16 cellular contexts compared by ENCODE assay signal in genomic region chr9:22040760-22041159, GRCh38. TPM values are rescaled to one million over a fixed set of nuclear protein-coding genes. Genes with fewer than 3 reads are reported as not detected.
DNase-seq lines count a peak whose midpoint lies in the region; ATAC-seq, FAIRE-seq and TF ChIP-seq lines count a peak whose summit lies in the region.
"Had no signal": no experiment of that assay in that cellular context is flagged by ENCODE, and none has a peak within 500 bp of the region (broad histone marks: within the 10 kb centered on the region; RNA-seq: fewer than 3 reads in every experiment).

No MANE protein-coding gene starts in this region.

- no peak overlapping the region for H3K4ac ChIP-seq in trophoblast cell (ENCODE audit: low read depth, low read length)

- H3K4me2 ChIP-seq in endothelial cell of umbilical vein (ENCODE audit: insufficient read depth, low read length), result no peak overlapping the region
- no peak overlapping the region for H3K4me2 ChIP-seq in trophoblast cell (ENCODE audit: low read length)

- intact Hi-C loops in endothelial cell of umbilical vein (cut with micrococcal nuclease), result no loop called here

- no peak overlapping the region for H3K27ac Mint-ChIP-seq in nephron progenitor cell
- H3K27ac Mint-ChIP-seq: activated B cell treated with CpG ODN at 0.5 μM for 24 hours; stimulated activated naive CD8-positive, alpha-beta T cell treated with anti-CD3 and anti-CD28 coated beads, Interleukin-15, Interleukin-2, amounts not matched to agents 100 ng/mL and 50 ng/mL, for 24 hours had no signal

- dilution Hi-C loops in endothelial cell of umbilical vein (cut with MboI; ENCODE audit: extremely low pct_ligation_motif_present, low sequenced_read_pairs), result no loop called here

- H4K91ac ChIP-seq in trophoblast cell (ENCODE audit: low read depth, low read length), result no peak overlapping the region

- ATAC-seq in HG03196 (IDR thresholded peaks at IDR 0.05; ENCODE audit: unreplicated experiment), result no peak

- WGBS in trophoblast cell (ENCODE audit: extremely low coverage, insufficient coverage, insufficient read length), result no CpG with 5 or more reads among the region's 1 CpG

- no peak overlapping the region for H3K4me3 Mint-ChIP-seq in nephron progenitor cell
- H3K4me3 Mint-ChIP-seq: activated B cell treated with CpG ODN at 0.5 μM for 24 hours; stimulated activated naive CD8-positive, alpha-beta T cell treated with anti-CD3 and anti-CD28 coated beads, Interleukin-15, Interleukin-2, amounts not matched to agents 100 ng/mL and 50 ng/mL, for 24 hours had no signal

- H2BK12ac ChIP-seq in trophoblast cell (ENCODE audit: low read length), result no peak overlapping the region

- DNase-seq in EL (peak; percentile 73), Peyer's patch (no peak), endothelial cell of umbilical vein (ENCODE audit: low read depth, low spot score) (no peak), trophoblast cell (no peak), GM12891 (ENCODE audit: insufficient read length, low spot score) (no peak), nephron progenitor cell (no peak), coronary artery (ENCODE audit: low spot score) (no peak)
- DNase-seq: activated B cell treated with CpG ODN at 0.5 μM for 24 hours, cerebellar nuclear complex, glutamatergic neuron, NCI-H1105, NCI-H524 treated with DMSO at 0.1 percent for 48 hours, occipital lobe had no signal

- no peak overlapping the region for H3K23ac ChIP-seq in trophoblast cell (ENCODE audit: low read length)

- no peak overlapping the region for H4K8ac ChIP-seq in trophoblast cell (ENCODE audit: low read depth, low read length)

- CTCF ChIA-PET in endothelial cell of umbilical vein (lab: Charles Lee), result interaction anchor here (1.2 to 7.1 kb wide), 7 partner anchors 11 to 228 kb away, joined by 4 to 53 read pairs (median 7); partner anchors contain the start of genes CDKN2A, CDKN2B and CDKN2B-AS1

- H2AK5ac ChIP-seq in trophoblast cell (ENCODE audit: low read length), result no peak overlapping the region

- H3K4me1 Mint-ChIP-seq in nephron progenitor cell, result no peaks in the 10 kb centered on the region
- H3K4me1 Mint-ChIP-seq: activated B cell treated with CpG ODN at 0.5 μM for 24 hours had no signal

- H3K4me3 ChIP-seq in Peyer's patch, result peak overlapping the region in 2 of 4 donors; percentile 11 to 22
- H3K4me3 ChIP-seq in endothelial cell of umbilical vein (replicated peaks in 1 of 3; ENCODE audit: insufficient read depth in 1 of 3, low read depth in 1 of 3, low read length in 3 of 3), result no peak overlapping the region
- no peak overlapping the region for H3K4me3 ChIP-seq in trophoblast cell (ENCODE audit: low read depth, low read length)
- H3K4me3 ChIP-seq in coronary artery, result no peak overlapping the region

- H3K36me3 Mint-ChIP-seq in nephron progenitor cell (ENCODE audit: low read depth), result no peaks in the 10 kb centered on the region

- H2BK120ac ChIP-seq in trophoblast cell (ENCODE audit: insufficient read depth, low read length, poor library complexity), result peak overlapping the region; percentile 13

- H2AFZ ChIP-seq in endothelial cell of umbilical vein (ENCODE audit: low read depth, low read length), result no peak overlapping the region
- no peak overlapping the region for H2AFZ ChIP-seq in trophoblast cell (ENCODE audit: insufficient read depth, low read length, poor library complexity)

- no peak overlapping the region for H2BK5ac ChIP-seq in trophoblast cell (ENCODE audit: low read depth, low read length, poor library complexity)

- no peaks in the 10 kb centered on the region for H3K27me3 ChIP-seq in Peyer's patch
- no peaks in the 10 kb centered on the region for H3K27me3 ChIP-seq in endothelial cell of umbilical vein (ENCODE audit: control insufficient read depth in 2 of 2, insufficient read depth in 2 of 2, low read length in 2 of 2)
- H3K27me3 ChIP-seq in trophoblast cell (ENCODE audit: insufficient read depth, low read length), result no peaks in the 10 kb centered on the region

- no peak overlapping the region for H3K9ac ChIP-seq in endothelial cell of umbilical vein (replicated peaks; ENCODE audit: extremely low read depth, insufficient read depth, low read length)
- no peak overlapping the region for H3K9ac ChIP-seq in trophoblast cell (ENCODE audit: low read length)

- no peak overlapping the region for H3K14ac ChIP-seq in trophoblast cell (ENCODE audit: low read length)

- H4K12ac ChIP-seq in trophoblast cell (ENCODE audit: low read depth, low read length), result no peak overlapping the region

- peaks cover 13% of the 10 kb centered on the region for H3K27me3 Mint-ChIP-seq in nephron progenitor cell (ENCODE audit: low read depth, poor library complexity)
- H3K27me3 Mint-ChIP-seq: activated B cell treated with CpG ODN at 0.5 μM for 24 hours had no signal

- H3K27ac ChIP-seq in Peyer's patch (peak overlapping the region in 3 of 4 donors; percentile 33 to 79 (median 76)), endothelial cell of umbilical vein (ENCODE audit: insufficient read depth, low read depth, low read length) (no peak overlapping the region), trophoblast cell (ENCODE audit: low read depth, low read length) (no peak overlapping the region), coronary artery (no peak overlapping the region)

- peaks cover 5% of the 10 kb centered on the region for H3K79me1 ChIP-seq in trophoblast cell (ENCODE audit: low read length)

- no peaks in the 10 kb centered on the region for H3K9me3 Mint-ChIP-seq in nephron progenitor cell
- H3K9me3 Mint-ChIP-seq: activated B cell treated with CpG ODN at 0.5 μM for 24 hours; stimulated activated naive CD8-positive, alpha-beta T cell treated with anti-CD3 and anti-CD28 coated beads, Interleukin-15, Interleukin-2, amounts not matched to agents 100 ng/mL and 50 ng/mL, for 24 hours had no signal

- POLR2A ChIA-PET in endothelial cell of umbilical vein (lab: Charles Lee), result no interaction called here

- TF ChIP-seq POLR2A in Peyer's patch (IDR thresholded peaks at IDR 0.05) (no peak), endothelial cell of umbilical vein (IDR thresholded peaks at IDR 0.05; ENCODE audit: low read depth, low read length) (no peak), GM12891 (IDR thresholded peaks at IDR 0.05; ENCODE audit: low read depth, low read length) (no peak)

- no TSS peak for BruUV-seq in endothelial cell of umbilical vein (replicated peaks; lab: Mats Ljungman, UMichigan)

- no peaks in the 10 kb centered on the region for H4K20me1 ChIP-seq in endothelial cell of umbilical vein (replicated peaks; ENCODE audit: control insufficient read depth, extremely low read depth, insufficient read depth, low read length)

- TF ChIP-seq CTCF in Peyer's patch (IDR thresholded peaks at IDR 0.05), result no peak
- TF ChIP-seq CTCF in endothelial cell of umbilical vein (IDR thresholded peaks at IDR 0.05; ENCODE audit: extremely low read depth in 1 of 2, insufficient read depth in 1 of 2, low read depth in 1 of 2, low read length in 2 of 2), result no peak
- no peak for TF ChIP-seq CTCF in nephron progenitor cell (IDR thresholded peaks at IDR 0.05)
- TF ChIP-seq CTCF in coronary artery (IDR thresholded peaks at IDR 0.05), result no peak

- FAIRE-seq in endothelial cell of umbilical vein (lab: Jason Lieb, UNC), result no peak
- no peak for FAIRE-seq in GM12891 (lab: Jason Lieb, UNC)

- no peaks in the 10 kb centered on the region for H3K9me1 ChIP-seq in endothelial cell of umbilical vein (replicated peaks; ENCODE audit: control insufficient read depth, extremely low read depth, insufficient read depth, low read length)

- no peak overlapping the region for H3K18ac ChIP-seq in trophoblast cell (ENCODE audit: low read length)

- peaks cover 0 to 27% (median 1%) of the 10 kb centered on the region in 4 donors for H3K4me1 ChIP-seq in Peyer's patch
- H3K4me1 ChIP-seq in endothelial cell of umbilical vein (ENCODE audit: control insufficient read depth, extremely low read depth, insufficient read depth, low read length), result peaks cover 21% of the 10 kb centered on the region
- peaks cover 2 to 13% of the 10 kb centered on the region in 2 experiments for H3K4me1 ChIP-seq in trophoblast cell (ENCODE audit: control insufficient read depth in 1 of 2, insufficient read depth in 2 of 2, low read length in 2 of 2)

- H3K36me3 ChIP-seq in Peyer's patch (no peaks in the 10 kb centered on the region), endothelial cell of umbilical vein (ENCODE audit: control insufficient read depth in 2 of 2, extremely low read depth in 1 of 2, insufficient read depth in 2 of 2, low read length in 2 of 2) (no peaks in the 10 kb centered on the region), trophoblast cell (ENCODE audit: control insufficient read depth in 1 of 2, insufficient read depth in 2 of 2, low read length in 2 of 2) (no peaks in the 10 kb centered on the region)

- no peaks in the 10 kb centered on the region for H3K79me2 ChIP-seq in endothelial cell of umbilical vein (ENCODE audit: control insufficient read depth, insufficient read depth, low read length)
- no peaks in the 10 kb centered on the region for H3K79me2 ChIP-seq in trophoblast cell (ENCODE audit: control insufficient read depth, insufficient read depth, low read length, poor library complexity)

- no peaks in the 10 kb centered on the region for H3K9me3 ChIP-seq in Peyer's patch
- no peaks in the 10 kb centered on the region for H3K9me3 ChIP-seq in endothelial cell of umbilical vein (replicated peaks; ENCODE audit: control insufficient read depth, insufficient read depth, low read length)
- H3K9me3 ChIP-seq in trophoblast cell (ENCODE audit: insufficient read depth, low read depth, low read length), result no peaks in the 10 kb centered on the region

RNA-seq across cellular contexts. Expression of gene CDKN2B, which starts 31.7 kb away (rescaled TPM):
- total RNA-seq in Peyer's patch (100 to 1,000 TPM in 3 of 4 donors, 10 to 100 TPM in 1; 15.7 to 375 (median 228) TPM), endothelial cell of umbilical vein (2.1 and 2.3 TPM in 2 replicates)
- 1.6 and 2.1 TPM in 2 replicates for polyA plus RNA-seq in endothelial cell of umbilical vein
- 1.6 and 2.2 TPM in 2 replicates for polyA plus RNA-seq in endothelial cell of umbilical vein (2011; cell fraction: cytosol; rRNA removed)
- polyA plus RNA-seq in endothelial cell of umbilical vein (2011; cell fraction: nucleus; rRNA removed), result 2.1 and 4.0 TPM in 2 replicates
- polyA plus RNA-seq in endothelial cell of umbilical vein (2012), result 5.7 and 6.0 TPM in 2 replicates
- polyA minus RNA-seq in endothelial cell of umbilical vein, result 0.53 and 3.0 TPM in 2 replicates
- polyA minus RNA-seq in endothelial cell of umbilical vein (2011; cell fraction: cytosol; rRNA and poly(A)+ RNA removed), result 17.0 TPM
- polyA minus RNA-seq in endothelial cell of umbilical vein (2011; cell fraction: nucleus; rRNA and poly(A)+ RNA removed), result 1.9 and 3.4 TPM in 2 replicates
- polyA plus RNA-seq in trophoblast cell (2013), result 43.3 and 45.4 TPM in 2 replicates
- not detected for polyA plus RNA-seq in GM12891 (2012; ENCODE audit: low read depth, missing spikeins)
- total RNA-seq: HT1080 had no signal

RNA-seq across cellular contexts. Expression of gene CDKN2B-AS1, which starts 46.2 kb away (rescaled TPM):
- 100 to 1,000 TPM in 1 of 4 donors, 10 to 100 TPM in 3; 22.7 to 129 (median 52.0) TPM for total RNA-seq in Peyer's patch
- 1.9 and 2.4 TPM in 2 replicates for total RNA-seq in endothelial cell of umbilical vein
- 0.27 and 0.44 TPM in 2 replicates for polyA plus RNA-seq in endothelial cell of umbilical vein
- 0.22 and 0.47 TPM in 2 replicates for polyA plus RNA-seq in endothelial cell of umbilical vein (2011; cell fraction: cytosol; rRNA removed)
- polyA plus RNA-seq in endothelial cell of umbilical vein (2011; cell fraction: nucleus; rRNA removed), result 3.1 and 3.8 TPM in 2 replicates
- 0.61 and 1.1 TPM in 2 replicates for polyA plus RNA-seq in endothelial cell of umbilical vein (2012)
- 1.8 and 2.7 TPM in 2 replicates for polyA minus RNA-seq in endothelial cell of umbilical vein
- polyA minus RNA-seq in endothelial cell of umbilical vein (2011; cell fraction: cytosol; rRNA and poly(A)+ RNA removed), result 5.3 TPM
- polyA minus RNA-seq in endothelial cell of umbilical vein (2011; cell fraction: nucleus; rRNA and poly(A)+ RNA removed), result 5.0 and 10.3 TPM in 2 replicates
- 0.47 and 0.58 TPM in 2 replicates for polyA plus RNA-seq in trophoblast cell (2013)
- polyA plus RNA-seq in GM12891 (2012; ENCODE audit: low read depth, missing spikeins), result 0.14 TPM

RNA-seq across cellular contexts. Expression of gene CDKN2A, which starts 46.6 kb away (rescaled TPM):
- total RNA-seq in Peyer's patch (10 to 100 TPM in 3 of 4 donors, not detected in 1; 12.9 to 37.1 (median 20.8) TPM), endothelial cell of umbilical vein (8.5 and 9.3 TPM in 2 replicates)
- polyA plus RNA-seq in endothelial cell of umbilical vein, result 10.7 and 14.1 TPM in 2 replicates
- 5.8 and 8.1 TPM in 2 replicates for polyA plus RNA-seq in endothelial cell of umbilical vein (2011; cell fraction: cytosol; rRNA removed)
- 5.2 and 5.3 TPM in 2 replicates for polyA plus RNA-seq in endothelial cell of umbilical vein (2011; cell fraction: nucleus; rRNA removed)
- polyA plus RNA-seq in endothelial cell of umbilical vein (2012), result 13.2 and 23.8 TPM in 2 replicates
- 2.5 and 2.9 TPM in 2 replicates for polyA minus RNA-seq in endothelial cell of umbilical vein
- 182 TPM for polyA minus RNA-seq in endothelial cell of umbilical vein (2011; cell fraction: cytosol; rRNA and poly(A)+ RNA removed)
- polyA minus RNA-seq in endothelial cell of umbilical vein (2011; cell fraction: nucleus; rRNA and poly(A)+ RNA removed), result 3.3 and 3.8 TPM in 2 replicates
- polyA plus RNA-seq in trophoblast cell (2013), result 9.6 and 11.0 TPM in 2 replicates
- 5.8 TPM for polyA plus RNA-seq in GM12891 (2012; ENCODE audit: low read depth, missing spikeins)
- total RNA-seq: HT1080, occipital lobe had no signal

Comparison
In these comparisons a context has a peak if more than half of its experiments do, and no peak if none do; other contexts are left out.
1. H3K27ac ChIP-seq: peak in Peyer's patch (3 of 4); none in endothelial cell of umbilical vein (single experiment), trophoblast cell (single experiment) and coronary artery (0 of 2).